In genomic region chr2:61550375-61551209, GRCh38 we compare ENCODE assay signal across 18 cellular contexts. TPM values are rescaled to one million over a fixed set of nuclear protein-coding genes. Genes with fewer than 3 reads are reported as not detected.
DNase-seq lines count a peak whose midpoint lies in the region; ATAC-seq, FAIRE-seq and TF ChIP-seq lines count a peak whose summit lies in the region.
"Had no signal": no experiment of that assay in that cellular context is flagged by ENCODE, and none has a peak within 500 bp of the region (broad histone marks: within the 10 kb centered on the region; RNA-seq: fewer than 3 reads in every experiment).

No MANE protein-coding gene starts in this region.

- H4K20me1 ChIP-seq in K562 (replicated peaks; ENCODE audit: control insufficient read depth, insufficient read depth, low read length), result no peaks in the 10 kb centered on the region
- H4K20me1 ChIP-seq: BLaER1 treated with 17β-estradiol and CSF1 and Interleukin-3, amounts not matched to agents 10 nM and 100 nM had no signal

- CTCF ChIA-PET in activated CD8-positive, alpha-beta memory T cell treated with anti-CD3 and anti-CD28 coated beads, Interleukin-2, amount 10 ng/mL, durations not matched to agents 7 days and 5 days (lab: Charles Lee), result no interaction called here
- CTCF ChIA-PET in K562 (lab: Yijun Ruan, JAX; ENCODE audit: low intra/inter-chr PET ratio), result no interaction called here

- peak overlapping the region; percentile 41; the same call in 1 of the 2 replicates for H2AFZ ChIP-seq in K562 (ENCODE audit: low read depth, low read length)

- H3K36me3 ChIP-seq in K562 (ENCODE audit: control insufficient read depth, insufficient read depth, low read length), result no peaks in the 10 kb centered on the region
- no peaks in the 10 kb centered on the region for H3K36me3 ChIP-seq in iPS-20b (ENCODE audit: insufficient read depth, low read depth, low read length)
- H3K36me3 ChIP-seq: BLaER1 treated with 17β-estradiol and CSF1 and Interleukin-3, amounts not matched to agents 10 nM and 100 nM; MG63 had no signal

- no peaks in the 10 kb centered on the region for H3K36me3 Mint-ChIP-seq in activated CD8-positive, alpha-beta memory T cell treated with anti-CD3 and anti-CD28 coated beads, Interleukin-2, amount 10 ng/mL, durations not matched to agents 7 days and 5 days
- H3K36me3 Mint-ChIP-seq in activated T-helper 17 cell treated with anti-CD3 and anti-CD28 coated beads, Interleukin-2, amount 50 U/mL, for 72 hours (ENCODE audit: low read depth), result no peaks in the 10 kb centered on the region

- no peaks in the 10 kb centered on the region for H3K27me3 ChIP-seq in K562 (ENCODE audit: control insufficient read depth in 2 of 2, insufficient read depth in 2 of 2, low read length in 2 of 2)
- H3K27me3 ChIP-seq in iPS-20b (ENCODE audit: insufficient read depth, low read length), result no peaks in the 10 kb centered on the region
- H3K27me3 ChIP-seq: BLaER1 treated with 17β-estradiol and CSF1 and Interleukin-3, amounts not matched to agents 10 nM and 100 nM; MG63 had no signal

- DNase-seq in activated CD8-positive, alpha-beta memory T cell treated with anti-CD3 and anti-CD28 coated beads for 24 hours, result peak; percentile 3
- DNase-seq in activated CD8-positive, alpha-beta memory T cell treated with anti-CD3 and anti-CD28 coated beads, Interleukin-2, amount 10 ng/mL, durations not matched to agents 7 days and 5 days, result no peak
- DNase-seq in K562 (ENCODE audit: extremely low read depth in 1 of 4, low spot score in 3 of 4) (no peak), GM03348 (ENCODE audit: low spot score) (no peak)
- DNase-seq: MG63, NCI-H187 treated with DMSO at 0.1 percent for 48 hours, NCI-H446 treated with DMSO at 0.1 percent for 48 hours, NCI-H82, SIG-M5 had no signal

- no peak for FAIRE-seq in K562 (lab: Jason Lieb, UNC)
- FAIRE-seq: HepG2, RCC 7860 had no signal

- intact Hi-C loops in K562 (cut with micrococcal nuclease), result no loop called here

- POLR2A ChIA-PET in K562 (lab: Yijun Ruan, JAX), result interaction anchor here (0.7 to 3.1 kb wide), 3 partner anchors 9 to 38 kb away, joined by 3 to 7 read pairs (median 4); partner anchors contain the start of gene XPO1

- TF ChIP-seq CTCF in K562 (IDR thresholded peaks at IDR 0.05 in 2 of 3, conservative IDR thresholded peaks at IDR 0.05 in 1 of 3; ENCODE audit: insufficient read depth in 2 of 3, low read depth in 1 of 3, low read length in 3 of 3), result no peak

- H3K27me3 Mint-ChIP-seq in activated CD8-positive, alpha-beta memory T cell treated with anti-CD3 and anti-CD28 coated beads, Interleukin-2, amount 10 ng/mL, durations not matched to agents 7 days and 5 days, result no peaks in the 10 kb centered on the region
- no peaks in the 10 kb centered on the region for H3K27me3 Mint-ChIP-seq in activated T-helper 17 cell treated with anti-CD3 and anti-CD28 coated beads, Interleukin-2, amount 50 U/mL, for 72 hours

- TF ChIP-seq RAD21 in K562 (CRISPR knock-in tag; conservative IDR thresholded peaks at IDR 0.05 in 1 of 2, IDR thresholded peaks at IDR 0.05 in 1 of 2), result no peak

- no TSS peak for BruUV-seq in K562 (replicated peaks; lab: Mats Ljungman, UMichigan)

- no peak overlapping the region for H3K4me3 Mint-ChIP-seq in activated CD8-positive, alpha-beta memory T cell treated with anti-CD3 and anti-CD28 coated beads, Interleukin-2, amount 10 ng/mL, durations not matched to agents 7 days and 5 days
- H3K4me3 Mint-ChIP-seq in activated T-helper 17 cell treated with anti-CD3 and anti-CD28 coated beads, Interleukin-2, amount 50 U/mL, for 72 hours, result no peak overlapping the region

- no peaks in the 10 kb centered on the region for H3K9me3 Mint-ChIP-seq in activated CD8-positive, alpha-beta memory T cell treated with anti-CD3 and anti-CD28 coated beads, Interleukin-2, amount 10 ng/mL, durations not matched to agents 7 days and 5 days (ENCODE audit: low read depth)
- no peaks in the 10 kb centered on the region for H3K9me3 Mint-ChIP-seq in activated T-helper 17 cell treated with anti-CD3 and anti-CD28 coated beads, Interleukin-2, amount 50 U/mL, for 72 hours

- TF ChIP-seq POLR2A in K562 (conservative IDR thresholded peaks at IDR 0.05), result no peak

- no peak overlapping the region for H3K4me3 ChIP-seq in K562
- H3K4me3 ChIP-seq in iPS-20b (ENCODE audit: low read length), result peak overlapping the region; percentile 28; the same call in 1 of the 2 replicates
- H3K4me3 ChIP-seq: BLaER1 treated with 17β-estradiol and CSF1 and Interleukin-3, amounts not matched to agents 10 nM and 100 nM; MG63 had no signal

- no peaks in the 10 kb centered on the region for H3K79me2 ChIP-seq in K562 (ENCODE audit: control insufficient read depth, insufficient read depth, low read length)

- no peaks in the 10 kb centered on the region for H3K4me1 Mint-ChIP-seq in activated CD8-positive, alpha-beta memory T cell treated with anti-CD3 and anti-CD28 coated beads, Interleukin-2, amount 10 ng/mL, durations not matched to agents 7 days and 5 days
- no peaks in the 10 kb centered on the region for H3K4me1 Mint-ChIP-seq in activated T-helper 17 cell treated with anti-CD3 and anti-CD28 coated beads, Interleukin-2, amount 50 U/mL, for 72 hours

- no peak overlapping the region; a peak in 1 of 4 replicates for H3K9ac ChIP-seq in K562 (ENCODE audit: insufficient read depth in 1 of 2, low read depth in 2 of 2, low read length in 2 of 2)
- H3K9ac ChIP-seq in iPS-20b (ENCODE audit: low read depth, low read length), result peak overlapping the region; percentile 25; the same call in 1 of the 2 replicates
- H3K9ac ChIP-seq: BLaER1 treated with 17β-estradiol and CSF1 and Interleukin-3, amounts not matched to agents 10 nM and 100 nM had no signal

- no peak for ATAC-seq in activated CD8-positive, alpha-beta memory T cell treated with anti-CD3 and anti-CD28 coated beads, Interleukin-2, amount 10 ng/mL, durations not matched to agents 7 days and 5 days
- ATAC-seq in K562 (peak; percentile 23; the same call in 2 of the 3 replicates), HG03280 (IDR thresholded peaks at IDR 0.05; ENCODE audit: unreplicated experiment) (no peak), GM21737 (IDR thresholded peaks at IDR 0.05; ENCODE audit: unreplicated experiment) (no peak)
- no peak for ATAC-seq in activated T-helper 17 cell treated with anti-CD3 and anti-CD28 coated beads, Interleukin-2, amount 50 U/mL, for 72 hours (replicated peaks)
- ATAC-seq: HCT116, HepG2 had no signal

- H3K4me1 ChIP-seq in K562 (replicated peaks in 1 of 2; ENCODE audit: control insufficient read depth in 2 of 2, insufficient read depth in 2 of 2, low read length in 2 of 2) (no peaks in the 10 kb centered on the region; a peak in 1 of 5 replicates), iPS-20b (ENCODE audit: insufficient read depth, low read length) (peaks cover 15% of the 10 kb centered on the region; the same call in 1 of the 2 replicates)

- in situ Hi-C loops in K562 (cut with MboI), result no loop called here

- 44% methylated on average over 5 of the region's 5 CpGs for WGBS in K562 (ENCODE audit: insufficient coverage, low coverage, missing lambda C conversion rate)

- no peak overlapping the region for H3K4me2 ChIP-seq in K562 (ENCODE audit: insufficient read depth, low read length)
- H3K4me2 ChIP-seq: BLaER1 treated with 17β-estradiol and CSF1 and Interleukin-3, amounts not matched to agents 10 nM and 100 nM had no signal

- H3K27ac ChIP-seq in K562 (ENCODE audit: extremely low read depth, low read depth, low read length) (no peak overlapping the region), iPS-20b (ENCODE audit: low read length) (peak overlapping the region; percentile 7)
- H3K27ac ChIP-seq: 22Rv1; BLaER1 treated with 17β-estradiol and CSF1 and Interleukin-3, amounts not matched to agents 10 nM and 100 nM had no signal

- TF ChIP-seq EP300 in K562 (IDR thresholded peaks at IDR 0.05; ENCODE audit: low read length), result no peak

- H3K9me1 ChIP-seq in K562 (ENCODE audit: control insufficient read depth, insufficient read depth, low read length), result no peaks in the 10 kb centered on the region

- no peaks in the 10 kb centered on the region for H3K9me3 ChIP-seq in K562 (replicated peaks; ENCODE audit: control insufficient read depth, insufficient read depth, low read depth, low read length)
- no peaks in the 10 kb centered on the region for H3K9me3 ChIP-seq in iPS-20b (ENCODE audit: insufficient read depth, low read depth, low read length)
- H3K9me3 ChIP-seq: BLaER1 treated with 17β-estradiol and CSF1 and Interleukin-3, amounts not matched to agents 10 nM and 100 nM; MG63 had no signal

- H3K27ac Mint-ChIP-seq in activated CD8-positive, alpha-beta memory T cell treated with anti-CD3 and anti-CD28 coated beads, Interleukin-2, amount 10 ng/mL, durations not matched to agents 7 days and 5 days, result no peak overlapping the region
- H3K27ac Mint-ChIP-seq in activated T-helper 17 cell treated with anti-CD3 and anti-CD28 coated beads, Interleukin-2, amount 50 U/mL, for 72 hours, result no peak overlapping the region

RNA-seq across cellular contexts. Expression of gene XPO1, which starts 12.4 kb away (rescaled TPM):
- total RNA-seq in activated CD8-positive, alpha-beta memory T cell treated with anti-CD3 and anti-CD28 coated beads, Interleukin-2, amount 10 ng/mL, durations not matched to agents 7 days and 5 days, result 100 to 1,000 TPM; 198 to 203 TPM
- total RNA-seq in K562 (2011; cell fraction: chromatin; rRNA removed; ENCODE audit: low replicate concordance), result 379 and 1,649 TPM in 2 replicates
- total RNA-seq in K562 (2011; cell fraction: nucleolus; rRNA removed), result 154 and 214 TPM in 2 replicates
- total RNA-seq in K562 (2011; cell fraction: nucleoplasm; rRNA removed), result 491 and 590 TPM in 2 replicates
- total RNA-seq in K562 (2014; rRNA removed), result 177 and 196 TPM in 2 replicates
- total RNA-seq in K562 (2014; rRNA removed; fragmentation: Illumina TruSeq; extraction: Trizol), result 296 and 319 TPM in 2 replicates
- 284 and 301 TPM in 2 replicates for total RNA-seq in K562 (2015; rRNA removed; fragmentation: Illumina TruSeq; extraction: Trizol)
- total RNA-seq in K562 (2021), result 204 and 216 TPM in 2 replicates
- polyA plus RNA-seq in K562 (2011; rRNA removed), result 240 and 307 TPM in 2 replicates
- polyA plus RNA-seq in K562 (2011; cell fraction: cytosol; rRNA removed), result 49.5 and 115 TPM in 2 replicates
- 209 and 356 TPM in 2 replicates for polyA plus RNA-seq in K562 (2011; cell fraction: nucleus; rRNA removed)
- 150 and 157 TPM in 2 replicates for polyA plus RNA-seq in K562 (2012)
- 213 and 253 TPM in 2 replicates for polyA plus RNA-seq in K562 (2014; fragmentation: Illumina TruSeq; extraction: Trizol)
- polyA plus RNA-seq in K562 (2014; fragmentation: Nextera tagmentation; extraction: Ambion mirVana), result 10 to 100 TPM; 86.2 to 91.8 TPM
- polyA plus RNA-seq in K562 (2014; rRNA removed), result 195 and 211 TPM in 2 replicates
- polyA minus RNA-seq in K562 (2011; rRNA and poly(A)+ RNA removed), result 515 and 518 TPM in 2 replicates
- 122 and 170 TPM in 2 replicates for polyA minus RNA-seq in K562 (2011; cell fraction: cytosol; rRNA and poly(A)+ RNA removed)
- 151 and 265 TPM in 2 replicates for polyA minus RNA-seq in K562 (2011; cell fraction: nucleus; rRNA and poly(A)+ RNA removed)
- 100 to 1,000 TPM; 176 to 221 TPM for total RNA-seq in activated T-helper 17 cell treated with anti-CD3 and anti-CD28 coated beads, Interleukin-2, amount 50 U/mL, for 72 hours
